ENCODE assay signal across 8 cellular contexts in genomic region chr10:119253433-119254174, GRCh38. TPM values are rescaled to one million over a fixed set of nuclear protein-coding genes. Genes with fewer than 3 reads are reported as not detected.
DNase-seq lines count a peak whose midpoint lies in the region; ATAC-seq and TF ChIP-seq lines count a peak whose summit lies in the region.

No MANE protein-coding gene starts in this region.

- 15% methylated on average over 16 of the region's 16 CpGs for WGBS in SK-N-SH (ENCODE audit: low lambda C conversion rate)

- H3K27me3 ChIP-seq in SK-N-SH (ENCODE audit: insufficient read depth) = no peaks in the 10 kb centered on the region
- no peaks in the 10 kb centered on the region for H3K27me3 ChIP-seq in duodenal mucosa (ENCODE audit: control insufficient read depth in 1 of 2, insufficient read depth in 2 of 2, low read length in 2 of 2)

- peaks cover 3% of the 10 kb centered on the region for H3K9me3 Mint-ChIP-seq in stimulated activated naive CD8-positive, alpha-beta T cell treated with anti-CD3 and anti-CD28 coated beads, Interleukin-15, Interleukin-2, amounts not matched to agents 100 ng/mL and 50 ng/mL, for 24 hours

- no peaks in the 10 kb centered on the region for H4K20me1 ChIP-seq in SK-N-SH (ENCODE audit: insufficient read depth)

- H3K9me2 ChIP-seq in SK-N-SH = no peaks in the 10 kb centered on the region

- TF ChIP-seq RAD21 in SK-N-SH (IDR thresholded peaks at IDR 0.05; ENCODE audit: low read length) = no peak

- H3K27me3 Mint-ChIP-seq in stimulated activated naive CD8-positive, alpha-beta T cell treated with anti-CD3 and anti-CD28 coated beads, Interleukin-15, Interleukin-2, amounts not matched to agents 100 ng/mL and 50 ng/mL, for 24 hours = no peaks in the 10 kb centered on the region

- TF ChIP-seq EP300 in SK-N-SH (IDR thresholded peaks at IDR 0.05; ENCODE audit: borderline replicate concordance in 1 of 2, low read depth in 1 of 2, low read length in 1 of 2) = peak in 1 of 2 experiments; percentile 77; a peak in 2 of 4 replicates

- intact Hi-C loops in mucosa of descending colon (cut with DNase I, micrococcal nuclease) = no loop called here

- H3K4me3 Mint-ChIP-seq in stimulated activated naive CD8-positive, alpha-beta T cell treated with anti-CD3 and anti-CD28 coated beads, Interleukin-15, Interleukin-2, amounts not matched to agents 100 ng/mL and 50 ng/mL, for 24 hours = peak overlapping the region; percentile 59

- H3K27ac Mint-ChIP-seq in stimulated activated naive CD8-positive, alpha-beta T cell treated with anti-CD3 and anti-CD28 coated beads, Interleukin-15, Interleukin-2, amounts not matched to agents 100 ng/mL and 50 ng/mL, for 24 hours = peak overlapping the region; percentile 96

- H3K4me1 Mint-ChIP-seq in stimulated activated naive CD8-positive, alpha-beta T cell treated with anti-CD3 and anti-CD28 coated beads, Interleukin-15, Interleukin-2, amounts not matched to agents 100 ng/mL and 50 ng/mL, for 24 hours (ENCODE audit: low read depth) = peaks cover 52% of the 10 kb centered on the region

- peak overlapping the region; percentile 80 to 98 for H3K27ac ChIP-seq in SK-N-SH (ENCODE audit: low read depth in 2 of 2, low read length in 1 of 2)
- peak overlapping the region; percentile 58 for H3K27ac ChIP-seq in duodenal mucosa (ENCODE audit: low read depth, low read length)

- H3K4me1 ChIP-seq in SK-N-SH (ENCODE audit: control insufficient read depth in 1 of 2, insufficient read depth in 2 of 2, low read depth in 1 of 2, low read length in 1 of 2) = peaks cover 43 to 53% of the 10 kb centered on the region in 2 experiments
- peaks cover 35 to 40% of the 10 kb centered on the region in 2 donors for H3K4me1 ChIP-seq in duodenal mucosa (ENCODE audit: control insufficient read depth in 1 of 2, insufficient read depth in 2 of 2, low read length in 2 of 2)
- H3K4me1 ChIP-seq in mucosa of descending colon (ENCODE audit: low read depth) = peaks cover 5% of the 10 kb centered on the region

- H3K4me3 ChIP-seq in SK-N-SH (ENCODE audit: low read depth in 2 of 2, low read length in 1 of 2) (no peak overlapping the region; a peak in 1 of 4 replicates), duodenal mucosa (ENCODE audit: low read depth in 1 of 2, low read length in 2 of 2) (no peak overlapping the region), mucosa of descending colon (no peak overlapping the region)

- no peak; the same call in 1 of the 2 replicates for TF ChIP-seq CTCF in SK-N-SH (IDR thresholded peaks at IDR 0.05)
- no peak for TF ChIP-seq CTCF in mucosa of descending colon (IDR thresholded peaks at IDR 0.05)

- peaks cover 39% of the 10 kb centered on the region for H3F3A ChIP-seq in SK-N-SH (replicated peaks; ENCODE audit: insufficient read depth)

- H3K79me2 ChIP-seq in SK-N-SH (ENCODE audit: insufficient read depth) = peaks cover 24% of the 10 kb centered on the region

- H3K36me3 Mint-ChIP-seq in stimulated activated naive CD8-positive, alpha-beta T cell treated with anti-CD3 and anti-CD28 coated beads, Interleukin-15, Interleukin-2, amounts not matched to agents 100 ng/mL and 50 ng/mL, for 24 hours (ENCODE audit: low read depth) = peaks cover 7% of the 10 kb centered on the region

- H3K9ac ChIP-seq in SK-N-SH (peak overlapping the region; percentile 75), duodenal mucosa (ENCODE audit: low read depth in 1 of 2, low read length in 2 of 2) (peak overlapping the region in 1 of 2 donors; percentile 55)

- H2AFZ ChIP-seq in SK-N-SH (ENCODE audit: low read depth) = peak overlapping the region; percentile 17; the same call in 1 of the 2 replicates

- H3K9me3 ChIP-seq in SK-N-SH (no peaks in the 10 kb centered on the region), duodenal mucosa (ENCODE audit: control insufficient read depth in 1 of 2, low read length in 2 of 2) (no peaks in the 10 kb centered on the region), mucosa of descending colon (no peaks in the 10 kb centered on the region)

- CTCF ChIA-PET in SK-N-SH (lab: Yijun Ruan, JAX) = interaction anchor here (0.7 to 2.1 kb wide), 5 partner anchors 13 to 54 kb away, joined by 3 to 6 read pairs (median 5); no protein-coding TSS in a partner anchor

- ATAC-seq in mucosa of descending colon = peak; percentile 58
- ATAC-seq in GM19395 (IDR thresholded peaks at IDR 0.05; ENCODE audit: unreplicated experiment) = no peak

- POLR2A ChIA-PET in SK-N-SH (lab: Yijun Ruan, JAX) = interaction anchor here (0.9 kb wide), 1 partner anchor 42 kb away, joined by 3 read pairs; no protein-coding TSS in a partner anchor

- H3K4me2 ChIP-seq in SK-N-SH = peak overlapping the region; percentile 74

- H3K36me3 ChIP-seq in SK-N-SH (replicated peaks in 1 of 2; ENCODE audit: control insufficient read depth in 1 of 2, insufficient read depth in 2 of 2, low read length in 1 of 2) = no peaks in the 10 kb centered on the region
- H3K36me3 ChIP-seq in duodenal mucosa (ENCODE audit: control insufficient read depth in 1 of 2, insufficient read depth in 2 of 2, low read length in 2 of 2) = no peaks in the 10 kb centered on the region
- H3K36me3 ChIP-seq in mucosa of descending colon (ENCODE audit: low read depth) = no peaks in the 10 kb centered on the region

- DNase-seq in Daoy (ENCODE audit: low read depth) = peak; percentile 83
- peak; percentile 44 for DNase-seq in SK-N-SH
- peak; percentile 34 to 69 (median 48) for DNase-seq in mucosa of descending colon
- DNase-seq in inferior parietal cortex (ENCODE audit: extremely low spot score) = no peak
- DNase-seq in NCI-H446 (lab: John Stamatoyannopoulos, UW) = no peak

TF ChIP-seq in SK-N-SH, 30 proteins besides CTCF, POLR2A, EP300 and RAD21 (continues in another document):
- TF ChIP-seq MXI1 (IDR thresholded peaks at IDR 0.05; ENCODE audit: low read depth, low read length) (no peak), TAF1 (IDR thresholded peaks at IDR 0.05; ENCODE audit: borderline replicate concordance, low read depth, low read length) (peak; percentile 52; the same call in 1 of the 2 replicates), SMC3 (IDR thresholded peaks at IDR 0.05; ENCODE audit: low read depth, low read length) (peak; percentile 17), FOXM1 (IDR thresholded peaks at IDR 0.05; ENCODE audit: low read depth) (peak; percentile 60; the same call in 1 of the 2 replicates), GABPA (IDR thresholded peaks at IDR 0.05; ENCODE audit: low read depth) (no peak), MAX (IDR thresholded peaks at IDR 0.05; ENCODE audit: low read depth) (no peak), JUND (IDR thresholded peaks at IDR 0.05) (peak; percentile 93), RXRA (IDR thresholded peaks at IDR 0.05; ENCODE audit: borderline replicate concordance, low read depth) (peak; percentile 97), SIN3A (IDR thresholded peaks at IDR 0.05; ENCODE audit: borderline replicate concordance, low read depth, low read length) (0 out of 2 replicates have a peak, but pooled peaks have one; percentile 33), TCF12 (IDR thresholded peaks at IDR 0.05) (peak; percentile 80), RFX5 (IDR thresholded peaks at IDR 0.05; ENCODE audit: low read length) (no peak), ELF1 (IDR thresholded peaks at IDR 0.05) (no peak), CHD2 (IDR thresholded peaks at IDR 0.05; ENCODE audit: low read length, partially characterized antibody) (no peak), MEF2A (IDR thresholded peaks at IDR 0.05; ENCODE audit: borderline replicate concordance, low read depth) (no peak), NFIC (IDR thresholded peaks at IDR 0.05; ENCODE audit: borderline replicate concordance) (peak; percentile 79), FOXJ3 (CRISPR knock-in tag; IDR thresholded peaks at IDR 0.05) (no peak), RCOR1 (IDR thresholded peaks at IDR 0.05; ENCODE audit: low read length) (no peak), YY1 (IDR thresholded peaks at IDR 0.05; ENCODE audit: low read depth) (no peak)
- TF ChIP-seq, protein P1, sequence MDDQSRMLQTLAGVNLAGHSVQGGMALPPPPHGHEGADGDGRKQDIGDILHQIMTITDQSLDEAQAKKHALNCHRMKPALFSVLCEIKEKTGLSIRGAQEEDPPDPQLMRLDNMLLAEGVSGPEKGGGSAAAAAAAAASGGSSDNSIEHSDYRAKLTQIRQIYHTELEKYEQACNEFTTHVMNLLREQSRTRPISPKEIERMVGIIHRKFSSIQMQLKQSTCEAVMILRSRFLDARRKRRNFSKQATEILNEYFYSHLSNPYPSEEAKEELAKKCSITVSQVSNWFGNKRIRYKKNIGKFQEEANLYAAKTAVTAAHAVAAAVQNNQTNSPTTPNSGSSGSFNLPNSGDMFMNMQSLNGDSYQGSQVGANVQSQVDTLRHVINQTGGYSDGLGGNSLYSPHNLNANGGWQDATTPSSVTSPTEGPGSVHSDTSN (IDR thresholded peaks at IDR 0.05) = peak; percentile 53
- TF ChIP-seq, protein P2, sequence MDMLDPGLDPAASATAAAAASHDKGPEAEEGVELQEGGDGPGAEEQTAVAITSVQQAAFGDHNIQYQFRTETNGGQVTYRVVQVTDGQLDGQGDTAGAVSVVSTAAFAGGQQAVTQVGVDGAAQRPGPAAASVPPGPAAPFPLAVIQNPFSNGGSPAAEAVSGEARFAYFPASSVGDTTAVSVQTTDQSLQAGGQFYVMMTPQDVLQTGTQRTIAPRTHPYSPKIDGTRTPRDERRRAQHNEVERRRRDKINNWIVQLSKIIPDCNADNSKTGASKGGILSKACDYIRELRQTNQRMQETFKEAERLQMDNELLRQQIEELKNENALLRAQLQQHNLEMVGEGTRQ (IDR thresholded peaks at IDR 0.05; ENCODE audit: borderline replicate concordance, low read depth, low read length) = no peak

RNA-seq across cellular contexts. Expression of gene GRK5, which starts 46.2 kb away (rescaled TPM):
- 6.1 and 9.8 TPM in 2 replicates for total RNA-seq in Daoy (2014; rRNA removed; shearing (Covaris generic))
- 9.5 and 12.1 TPM in 2 replicates for polyA plus RNA-seq in SK-N-SH (2012; rRNA removed)
- 8.9 and 11.6 TPM in 2 replicates for polyA plus RNA-seq in SK-N-SH (2012; cell fraction: cytosol; rRNA removed)
- polyA plus RNA-seq in SK-N-SH (2012; cell fraction: nucleus; rRNA removed) = 10.3 and 10.8 TPM in 2 replicates
- 10 to 100 TPM in 1 of 3 donors, 1 to 10 TPM in 2; 6.6 to 27.1 (median 8.3) TPM for total RNA-seq in mucosa of descending colon

Comparison
In these comparisons a context has a peak if more than half of its experiments do, and no peak if none do; other contexts are left out.
1. DNase-seq: peak in Daoy (single experiment), SK-N-SH (single experiment) and mucosa of descending colon (3 of 3); none in inferior parietal cortex (single experiment) and NCI-H446 (0 of 2).